In genomic region chr1:35085421-35085820, GRCh38 we compare ENCODE assay signal across 16 cellular contexts. TPM values are rescaled to one million over a fixed set of nuclear protein-coding genes. Genes with fewer than 3 reads are reported as not detected.
DNase-seq lines count a peak whose midpoint lies in the region; ATAC-seq, FAIRE-seq and TF ChIP-seq lines count a peak whose summit lies in the region.
"Had no signal": no experiment of that assay in that cellular context is flagged by ENCODE, and none has a peak within 500 bp of the region (broad histone marks: within the 10 kb centered on the region; RNA-seq: fewer than 3 reads in every experiment).

No MANE protein-coding gene starts in this region.

- intact Hi-C loops in HCT116 (cut with micrococcal nuclease): no loop called here
- intact Hi-C loops in transverse colon (cut with DNase I; ENCODE audit: low total_unique reads): no loop called here
- intact Hi-C loops in Right ventricle myocardium inferior (cut with DNase I): no loop called here
- intact Hi-C loops in sciatic nerve (cut with DNase I): no loop called here

- no peak for TF ChIP-seq RAD21 in HCT116 (IDR thresholded peaks at IDR 0.05; ENCODE audit: low read depth)

- H2AFZ ChIP-seq in HCT116 (ENCODE audit: low read depth, low read length, poor library complexity, severe bottlenecking) (no peak overlapping the region), astrocyte (ENCODE audit: low read depth, low read length) (no peak overlapping the region)

- in situ Hi-C loops in transverse colon (cut with MboI; ENCODE audit: low pct_ligation_motif_present in 1 of 4, low pct_unique_long_range_greater_than_20kb in 1 of 4, low sequenced_read_pairs in 3 of 4): no loop called here

- TF ChIP-seq POLR2A in HCT116 (IDR thresholded peaks at IDR 0.05; ENCODE audit: borderline replicate concordance, extremely low read depth, insufficient read depth, insufficient read length) (no peak), transverse colon (IDR thresholded peaks at IDR 0.05) (no peak)

- CTCF ChIA-PET in HCT116 (lab: Charles Lee): no interaction called here

- H3K4me3 Mint-ChIP-seq in astrocyte (ENCODE audit: unreplicated experiment): no peak overlapping the region
- H3K4me3 Mint-ChIP-seq: activated CD4-positive, alpha-beta memory T cell treated with anti-CD3 and anti-CD28 coated beads, Interleukin-2, amount 10 ng/mL, durations not matched to agents 7 days and 5 days; activated T-helper 1 cell treated with anti-CD3 and anti-CD28 coated beads, Interleukin-12 subunit alpha, Interleukin-12 subunit beta, Interleukin-2, Interleukin-4 antibody, amounts not matched to agents 30 ng/mL and 10 ng/mL and 1 ng/mL, durations not matched to agents 14 hours and 24 hours and 36 hours had no signal

- H3K27me3 Mint-ChIP-seq in astrocyte (ENCODE audit: low read depth, unreplicated experiment): no peaks in the 10 kb centered on the region
- H3K27me3 Mint-ChIP-seq: activated CD4-positive, alpha-beta memory T cell treated with anti-CD3 and anti-CD28 coated beads, Interleukin-2, amount 10 ng/mL, durations not matched to agents 7 days and 5 days; naive B cell had no signal

- H3K4me2 ChIP-seq in HCT116 (ENCODE audit: low read length) (no peak overlapping the region), astrocyte (ENCODE audit: low read length) (peak overlapping the region; percentile 6)

- H3K9ac ChIP-seq in HCT116 (ENCODE audit: low read length) (no peak overlapping the region), astrocyte (ENCODE audit: low read length) (no peak overlapping the region)

- no peak for TF ChIP-seq EP300 in transverse colon (IDR thresholded peaks at IDR 0.05; ENCODE audit: low read depth)

- H3K27ac ChIP-seq in HCT116 (ENCODE audit: low read depth, low read length): no peak overlapping the region
- no peak overlapping the region for H3K27ac ChIP-seq in astrocyte (ENCODE audit: low read depth, low read length)
- no peak overlapping the region for H3K27ac ChIP-seq in transverse colon
- H3K27ac ChIP-seq: coronary artery, left ventricle myocardium inferior had no signal

- TF ChIP-seq CTCF in HCT116 (IDR thresholded peaks at IDR 0.05 in 2 of 3, conservative IDR thresholded peaks at IDR 0.05 in 1 of 3; ENCODE audit: borderline replicate concordance in 1 of 3, insufficient read depth in 1 of 3, low read depth in 2 of 3, low read length in 2 of 3): no peak
- no peak for TF ChIP-seq CTCF in astrocyte (IDR thresholded peaks at IDR 0.05; ENCODE audit: insufficient read depth, low read depth, low read length)
- TF ChIP-seq CTCF in transverse colon (IDR thresholded peaks at IDR 0.05): no peak

- no peak overlapping the region for H3K4me3 ChIP-seq in HCT116 (replicated peaks in 1 of 2; ENCODE audit: low read depth in 1 of 2, low read length in 2 of 2)
- no peak overlapping the region for H3K4me3 ChIP-seq in astrocyte (ENCODE audit: insufficient read depth, low read depth, low read length)
- H3K4me3 ChIP-seq in transverse colon: no peak overlapping the region
- H3K4me3 ChIP-seq: coronary artery, left ventricle myocardium inferior had no signal

- H3K9me3 ChIP-seq in HCT116 (ENCODE audit: control insufficient read depth in 1 of 2, insufficient read depth in 1 of 2, low read depth in 1 of 2, low read length in 2 of 2) (no peaks in the 10 kb centered on the region), astrocyte (ENCODE audit: insufficient read depth, low read depth, low read length) (no peaks in the 10 kb centered on the region), transverse colon (no peaks in the 10 kb centered on the region)
- H3K9me3 ChIP-seq: Caco-2, left ventricle myocardium inferior had no signal

- POLR2A ChIA-PET in HCT116 (lab: Charles Lee): no interaction called here

- no TSS peak for BruUV-seq in HCT116 (replicated peaks; lab: Mats Ljungman, UMichigan)

- peaks cover 3% of the 10 kb centered on the region for H3K36me3 Mint-ChIP-seq in astrocyte (ENCODE audit: low read depth, unreplicated experiment)

- no peaks in the 10 kb centered on the region for H3K9me2 ChIP-seq in HCT116 (ENCODE audit: insufficient read depth)

- H4K20me1 ChIP-seq in HCT116 (ENCODE audit: insufficient read depth) (no peaks in the 10 kb centered on the region), astrocyte (ENCODE audit: insufficient read depth, low read length) (peaks cover 9% of the 10 kb centered on the region)

- H3K9me3 Mint-ChIP-seq in astrocyte (ENCODE audit: unreplicated experiment): no peaks in the 10 kb centered on the region
- H3K9me3 Mint-ChIP-seq: activated CD4-positive, alpha-beta memory T cell treated with anti-CD3 and anti-CD28 coated beads, Interleukin-2, amount 10 ng/mL, durations not matched to agents 7 days and 5 days; activated T-helper 1 cell treated with anti-CD3 and anti-CD28 coated beads, Interleukin-12 subunit alpha, Interleukin-12 subunit beta, Interleukin-2, Interleukin-4 antibody, amounts not matched to agents 30 ng/mL and 10 ng/mL and 1 ng/mL, durations not matched to agents 14 hours and 24 hours and 36 hours had no signal

- H3K27me3 ChIP-seq in HCT116 (ENCODE audit: insufficient read depth, low read length): no peaks in the 10 kb centered on the region
- no peaks in the 10 kb centered on the region for H3K27me3 ChIP-seq in astrocyte (ENCODE audit: insufficient read depth, low read length)
- H3K27me3 ChIP-seq in transverse colon: no peaks in the 10 kb centered on the region

- H3K27ac Mint-ChIP-seq in astrocyte (ENCODE audit: unreplicated experiment): no peak overlapping the region
- H3K27ac Mint-ChIP-seq: activated CD4-positive, alpha-beta memory T cell treated with anti-CD3 and anti-CD28 coated beads, Interleukin-2, amount 10 ng/mL, durations not matched to agents 7 days and 5 days; activated T-helper 1 cell treated with anti-CD3 and anti-CD28 coated beads, Interleukin-12 subunit alpha, Interleukin-12 subunit beta, Interleukin-2, Interleukin-4 antibody, amounts not matched to agents 30 ng/mL and 10 ng/mL and 1 ng/mL, durations not matched to agents 14 hours and 24 hours and 36 hours had no signal

- DNase-seq in AG08395 (ENCODE audit: low spot score) (peak; percentile 19), HCT116 (ENCODE audit: low read depth, low spot score) (no peak), astrocyte (ENCODE audit: low read depth) (peak; percentile 19), kidney tubule cell (ENCODE audit: low spot score) (peak; percentile 53), pons (ENCODE audit: low spot score) (no peak), transverse colon (no peak), Right ventricle myocardium inferior (ENCODE audit: missing footprints) (no peak), sciatic nerve (ENCODE audit: low spot score) (no peak)
- DNase-seq: activated CD4-positive, alpha-beta memory T cell treated with anti-CD3 and anti-CD28 coated beads, Interleukin-2, amount 10 ng/mL, durations not matched to agents 7 days and 5 days; Caco-2; left ventricle myocardium inferior; naive B cell; NCI-H2171 treated with DMSO at 0.1 percent for 48 hours; stimulated activated CD4-positive, alpha-beta T cell treated with anti-CD3 and anti-CD28 coated beads, Interleukin-1b, Interleukin-23, amount 100 ng/mL, for 48 hours had no signal

- RAD21 ChIA-PET in HCT116 (lab: Charles Lee; ENCODE audit: low non-redundant PET in 1 of 2, low total read pairs in 2 of 2, uncharacterized antibody in 2 of 2, unreplicated experiment in 2 of 2): no interaction called here

- H3K4me1 Mint-ChIP-seq in astrocyte (ENCODE audit: low read depth, unreplicated experiment): peaks cover 4% of the 10 kb centered on the region

- FAIRE-seq in astrocyte (lab: Jason Lieb, UNC): no peak

- ATAC-seq in HCT116 (peak; percentile 38; the same call in 1 of the 2 replicates), Right ventricle myocardium inferior (no peak), sciatic nerve (no peak)

- H3K36me3 ChIP-seq in HCT116 (ENCODE audit: control insufficient read depth in 1 of 2, insufficient read depth in 2 of 2, low read length in 2 of 2) (no peaks in the 10 kb centered on the region; a peak in 1 of 4 replicates), astrocyte (ENCODE audit: insufficient read depth, low read length) (no peaks in the 10 kb centered on the region), transverse colon (no peaks in the 10 kb centered on the region)
- H3K36me3 ChIP-seq: left ventricle myocardium inferior had no signal

- H3K79me2 ChIP-seq in HCT116 (ENCODE audit: insufficient read depth, low read length) (peaks cover 97% of the 10 kb centered on the region), astrocyte (ENCODE audit: insufficient read depth, low read length) (peaks cover 81% of the 10 kb centered on the region)

- H3K4me1 ChIP-seq in HCT116 (ENCODE audit: control insufficient read depth in 1 of 2, insufficient read depth in 2 of 2, low read length in 2 of 2) (peaks cover 5 to 19% of the 10 kb centered on the region in 2 experiments; a peak in 3 of 4 replicates), astrocyte (ENCODE audit: insufficient read depth, low read length) (peaks cover 4% of the 10 kb centered on the region), transverse colon (peaks cover 0 to 5% (median 3%) of the 10 kb centered on the region in 4 donors)
- H3K4me1 ChIP-seq: Caco-2 had no signal

TF ChIP-seq in HCT116, 20 proteins besides CTCF, POLR2A, EP300 and RAD21 (continues in another document):
- TF ChIP-seq ATF3 (IDR thresholded peaks at IDR 0.05): no peak
- no peak for TF ChIP-seq YY1 (IDR thresholded peaks at IDR 0.05; ENCODE audit: extremely low read depth, insufficient replicate concordance, low read depth, low read length)
- no peak for TF ChIP-seq ZFX (IDR thresholded peaks at IDR 0.05)
- no peak for TF ChIP-seq SRF (IDR thresholded peaks at IDR 0.05; ENCODE audit: low read depth)

RNA-seq across cellular contexts. Expression of gene ZMYM1, which starts 6.2 kb away (rescaled TPM):
- total RNA-seq in HCT116 (2021; ENCODE audit: unreplicated experiment): 37.6 TPM
- 5.9 and 8.3 TPM in 2 replicates for polyA plus RNA-seq in HCT116 (2012)
- 15.1 and 17.1 TPM in 2 replicates for total RNA-seq in astrocyte
- total RNA-seq in transverse colon: 10 to 100 TPM in 3 of 4 donors, 1 to 10 TPM in 1; 3.7 to 19.7 (median 13.5) TPM
- total RNA-seq in Right ventricle myocardium inferior: 4.5 TPM
- total RNA-seq in sciatic nerve: 18.2 TPM

RNA-seq across cellular contexts. Expression of gene ZMYM6, which starts 53.7 kb away (rescaled TPM):
- total RNA-seq in HCT116 (2021; ENCODE audit: unreplicated experiment): 14.4 TPM
- polyA plus RNA-seq in HCT116 (2012): 2.8 and 4.1 TPM in 2 replicates
- total RNA-seq in astrocyte: 18.5 and 20.5 TPM in 2 replicates
- total RNA-seq in transverse colon: 10 to 100 TPM in 3 of 4 donors, 1 to 10 TPM in 1; 9.0 to 39.4 (median 24.1) TPM
- total RNA-seq in Right ventricle myocardium inferior: 11.6 TPM
- total RNA-seq in sciatic nerve: 32.1 TPM

Comparison
In these comparisons a context has a peak if more than half of its experiments do, and no peak if none do; other contexts are left out.
1. DNase-seq: peak in AG08395 (single experiment), astrocyte (single experiment) and kidney tubule cell (single experiment); none in HCT116 (single experiment), pons (single experiment), transverse colon (single experiment), Right ventricle myocardium inferior (single experiment) and sciatic nerve (single experiment).